In the genomic region with DNA sequence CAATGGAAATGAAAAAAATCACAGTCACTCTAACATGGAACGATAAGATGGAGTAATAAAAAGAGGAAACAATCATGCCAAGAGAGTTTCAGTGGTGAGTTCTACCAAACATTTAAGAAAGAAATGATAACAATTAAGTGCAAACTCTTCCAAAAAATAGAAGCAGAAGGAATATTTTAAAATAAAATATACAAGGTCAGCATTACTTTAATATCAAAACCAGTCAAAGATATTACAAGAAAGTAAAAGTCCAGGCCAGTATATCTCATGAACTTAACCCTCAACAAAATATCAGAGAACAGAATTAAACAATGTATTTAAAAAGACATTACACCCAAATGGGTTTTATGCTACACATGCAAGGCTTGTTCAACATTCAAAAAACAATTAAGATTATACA, we compare ENCODE assay signal across 33 cellular contexts.
"Had no signal": no experiment of that assay in that cellular context is flagged by ENCODE, and none has a peak within 500 bp of the region (broad histone marks: within the 10 kb centered on the region; RNA-seq: fewer than 3 reads in every experiment).

No MANE protein-coding gene starts in this region.

- H3K4me1 ChIP-seq: ascending aorta had no signal

- H3K27ac ChIP-seq: ascending aorta, cardiac muscle cell, VCaP had no signal

- H3K4me3 ChIP-seq: ascending aorta, cardiac muscle cell had no signal

- DNase-seq: activated B cell treated with CpG ODN at 0.5 μM for 24 hours; activated CD4-positive, alpha-beta memory T cell treated with anti-CD3 and anti-CD28 coated beads for 36 hours; activated CD4-positive, alpha-beta T cell treated with anti-CD3 and anti-CD28 coated beads for 4 hours; activated CD4-positive, alpha-beta T cell treated with anti-CD3 and anti-CD28 coated beads, Interleukin-2, amount 10 ng/mL, durations not matched to agents 24 days and 14 days; activated CD4-positive, alpha-beta T cell treated with anti-CD3 and anti-CD28 coated beads, Interleukin-2, amount 50 U/mL, for 1 hour; activated CD4-positive, alpha-beta T cell treated with anti-CD3 and anti-CD28 coated beads, Interleukin-2, amount 50 U/mL, for 4 hours; activated CD4-positive, CD25-positive, alpha-beta regulatory T cell treated with anti-CD3 and anti-CD28 coated beads, Interleukin-2, amount 50 U/mL, for 72 hours; activated CD8-positive, alpha-beta memory T cell treated with anti-CD3 and anti-CD28 coated beads, Interleukin-2, amount 50 U/mL, for 4 hours; activated CD8-positive, alpha-beta T cell treated with anti-CD3 and anti-CD28 coated beads for 36 hours; activated effector memory CD4-positive, alpha-beta T cell treated with anti-CD3 and anti-CD28 coated beads, Interleukin-2, amount 50 U/mL, for 16 hours; activated gamma-delta T cell treated with Interleukin-2 at 50 U/mL for 16 hours; activated naive CD4-positive, alpha-beta T cell; activated naive CD4-positive, alpha-beta T cell treated with anti-CD3 and anti-CD28 coated beads for 36 hours; activated naive CD4-positive, alpha-beta T cell treated with anti-CD3 and anti-CD28 coated beads, Interleukin-2, amount 50 U/mL, for 16 hours; activated naive CD8-positive, alpha-beta T cell treated with anti-CD3 and anti-CD28 coated beads for 36 hours; activated T-cell treated with anti-CD3 and anti-CD28 coated beads for 4 hours; activated T-cell treated with anti-CD3 and anti-CD28 coated beads, Interleukin-2, amount 50 U/mL, for 1 hour; activated T-cell treated with anti-CD3 and anti-CD28 coated beads, Interleukin-2, amount 50 U/mL, for 4 hours; activated T-cell treated with anti-CD3 and anti-CD28 coated beads, Interleukin-2, amount 50 U/mL, for 72 hours; amygdala; anterior cingulate cortex; caudate nucleus; cerebellar nuclear complex; T-helper 1 cell; T-helper 2 cell; T-helper 9 cell had no signal

- FAIRE-seq: bronchial epithelial cell, TTC549 had no signal

- H3K9me3 ChIP-seq: ascending aorta had no signal

- H3K36me3 ChIP-seq: ascending aorta, cardiac muscle cell had no signal

- H3K27me3 ChIP-seq: ascending aorta, cardiac muscle cell had no signal

- ATAC-seq: activated CD8-positive, alpha-beta T cell treated with anti-CD3 and anti-CD28 coated beads for 36 hours; activated naive CD4-positive, alpha-beta T cell treated with anti-CD3 and anti-CD28 coated beads, Interleukin-2, amount 50 U/mL, for 72 hours; activated T-cell treated with anti-CD3 and anti-CD28 coated beads, Interleukin-2, amount 50 U/mL, for 4 hours; activated T-cell treated with anti-CD3 and anti-CD28 coated beads, Interleukin-2, amount 50 U/mL, for 72 hours; activated T-helper 17 cell treated with anti-CD3 and anti-CD28 coated beads, Interleukin-2, amount 50 U/mL, for 72 hours had no signal
